ENCODE assay signal across 12 cellular contexts in the genomic region with DNA sequence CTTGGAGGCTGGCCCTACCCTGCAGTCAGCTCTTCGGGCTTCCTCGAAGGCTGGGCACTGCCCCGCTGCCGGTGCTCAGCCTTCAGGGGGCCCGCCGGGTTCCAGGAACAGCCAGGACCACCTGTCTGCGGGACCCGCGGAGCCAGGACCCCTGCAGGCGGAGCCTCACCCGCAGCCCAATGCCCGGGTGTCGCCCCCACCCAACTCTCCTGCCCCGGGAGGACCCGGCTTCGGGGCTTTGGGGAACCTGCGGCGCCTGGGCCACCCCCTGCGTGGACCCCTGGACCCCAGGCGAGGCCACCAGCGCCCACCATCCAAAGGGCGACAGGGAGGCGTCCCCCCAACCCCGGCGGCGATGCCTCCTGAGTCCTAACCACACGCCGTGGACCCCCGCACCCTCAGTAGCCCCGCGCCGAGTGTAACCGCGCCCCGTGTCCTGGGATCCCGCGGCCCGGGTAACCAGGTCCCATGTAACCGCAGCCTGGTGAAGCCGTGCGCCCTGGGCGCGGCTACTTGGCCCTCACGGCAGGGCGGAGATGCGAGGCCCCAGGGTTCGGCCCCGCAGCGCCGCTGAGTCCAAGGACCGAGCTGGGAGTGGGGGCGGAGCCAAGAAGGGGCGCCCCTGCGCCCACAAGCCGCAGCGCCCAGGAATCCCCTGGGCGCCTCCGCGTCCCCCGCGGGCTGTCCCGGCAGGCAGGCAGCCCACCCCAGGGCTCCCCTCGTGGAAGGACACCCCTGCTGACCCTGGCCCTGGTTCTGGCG. TPM values are rescaled to one million over a fixed set of nuclear protein-coding genes. Genes with fewer than 3 reads are reported as not detected.
DNase-seq lines count a peak whose midpoint lies in the region; ATAC-seq and TF ChIP-seq lines count a peak whose summit lies in the region.
"Had no signal": no experiment of that assay in that cellular context is flagged by ENCODE, and none has a peak within 500 bp of the region (broad histone marks: within the 10 kb centered on the region; RNA-seq: fewer than 3 reads in every experiment).

No MANE protein-coding gene starts in this region.

- no peak overlapping the region for H3K27ac Mint-ChIP-seq in MCF 10A (ENCODE audit: low read depth, unreplicated experiment)
- no peak overlapping the region for H3K27ac Mint-ChIP-seq in Caco-2 (ENCODE audit: unreplicated experiment)
- H3K27ac Mint-ChIP-seq: CD14-positive monocyte had no signal

- DNase-seq in breast epithelium (ENCODE audit: low spot score in 2 of 2), result no peak
- no peak for DNase-seq in MCF 10A (ENCODE audit: unreplicated experiment)
- DNase-seq in mesenchymal stem cell, result no peak
- no peak for DNase-seq in vagina (ENCODE audit: extremely low spot score in 2 of 2)
- DNase-seq in Caco-2, result no peak
- DNase-seq in posterior vena cava (ENCODE audit: low spot score), result no peak

- no TSS peak for BruUV-seq in MCF 10A (replicated peaks; lab: Mats Ljungman, UMichigan)
- BruUV-seq in Caco-2 (replicated peaks; lab: Mats Ljungman, UMichigan), result no TSS peak

- TF ChIP-seq CTCF in breast epithelium (IDR thresholded peaks at IDR 0.05) (no peak), MCF 10A (IDR thresholded peaks at IDR 0.05; ENCODE audit: unreplicated experiment) (no peak), vagina (IDR thresholded peaks at IDR 0.05) (no peak), Caco-2 (IDR thresholded peaks at IDR 0.05; ENCODE audit: insufficient read depth in 1 of 2, low read depth in 1 of 2, low read length in 1 of 2, severe bottlenecking in 1 of 2, unreplicated experiment in 1 of 2) (no peak)

- H3K4ac ChIP-seq in mesenchymal stem cell (ENCODE audit: low read depth in 1 of 2, low read length in 2 of 2), result no peak overlapping the region

- H3K4me3 Mint-ChIP-seq in MCF 10A (ENCODE audit: unreplicated experiment) (no peak overlapping the region), Caco-2 (ENCODE audit: unreplicated experiment) (no peak overlapping the region)

- H3K4me3 ChIP-seq in breast epithelium (peak overlapping the region; percentile 9 to 53 (median 18)), ectodermal cell (ENCODE audit: insufficient read depth, low read depth, low read length) (peak overlapping the region; percentile 39), mesenchymal stem cell (ENCODE audit: insufficient read depth in 1 of 2, low read depth in 1 of 2, low read length in 2 of 2) (peak overlapping the region; percentile 40 to 49), vagina (peak overlapping the region; percentile 26 to 44), Caco-2 (ENCODE audit: low read depth, low read length) (no peak overlapping the region)

- peak overlapping the region in 1 of 2 experiments; percentile 1 for H3K18ac ChIP-seq in mesenchymal stem cell (ENCODE audit: low read depth in 1 of 2, low read length in 2 of 2)

- no peak overlapping the region for H2BK120ac ChIP-seq in mesenchymal stem cell (ENCODE audit: low read depth, low read length)

- intact Hi-C loops in breast epithelium (cut with DNase I; ENCODE audit: low total_unique reads), result no loop called here
- intact Hi-C loops in MCF 10A (cut with micrococcal nuclease), result no loop called here
- intact Hi-C loops in vagina (cut with DNase I), result no loop called here
- intact Hi-C loops in Caco-2 (cut with micrococcal nuclease; ENCODE audit: unreplicated experiment), result no loop called here
- intact Hi-C loops in posterior vena cava (cut with DNase I), result no loop called here

- no peaks in the 10 kb centered on the region for H3K79me1 ChIP-seq in mesenchymal stem cell (replicated peaks; ENCODE audit: low read length, poor library complexity, severe bottlenecking)

- TF ChIP-seq POLR2A in breast epithelium (IDR thresholded peaks at IDR 0.05), result no peak
- no peak for TF ChIP-seq POLR2A in vagina (IDR thresholded peaks at IDR 0.05)

- H2BK12ac ChIP-seq in mesenchymal stem cell (ENCODE audit: low read length in 2 of 2), result no peak overlapping the region

- H3K9me3 Mint-ChIP-seq in MCF 10A (ENCODE audit: unreplicated experiment) (no peaks in the 10 kb centered on the region), Caco-2 (ENCODE audit: unreplicated experiment) (no peaks in the 10 kb centered on the region)

- H3K36me3 ChIP-seq in breast epithelium (no peaks in the 10 kb centered on the region), ectodermal cell (ENCODE audit: control insufficient read depth, insufficient read depth, low read length) (no peaks in the 10 kb centered on the region), mesenchymal stem cell (ENCODE audit: control insufficient read depth in 1 of 2, insufficient read depth in 2 of 2, low read depth in 1 of 2, low read length in 2 of 2) (no peaks in the 10 kb centered on the region), vagina (no peaks in the 10 kb centered on the region), Caco-2 (ENCODE audit: control insufficient read depth, insufficient read depth, low read length) (no peaks in the 10 kb centered on the region)
- H3K36me3 ChIP-seq: tibial artery had no signal

- no peak overlapping the region for H2AK5ac ChIP-seq in mesenchymal stem cell (ENCODE audit: low read length, severe bottlenecking)

- H3K4me1 Mint-ChIP-seq in MCF 10A (ENCODE audit: insufficient read depth, unreplicated experiment), result peaks cover 6% of the 10 kb centered on the region
- no peaks in the 10 kb centered on the region for H3K4me1 Mint-ChIP-seq in Caco-2 (ENCODE audit: low read depth, unreplicated experiment)

- H2BK5ac ChIP-seq in mesenchymal stem cell (ENCODE audit: low read depth, low read length, poor library complexity, severe bottlenecking), result no peak overlapping the region

- H3K9me3 ChIP-seq in breast epithelium (no peaks in the 10 kb centered on the region), ectodermal cell (ENCODE audit: control insufficient read depth, low read length) (no peaks in the 10 kb centered on the region), mesenchymal stem cell (ENCODE audit: control insufficient read depth, low read length) (no peaks in the 10 kb centered on the region), vagina (no peaks in the 10 kb centered on the region), Caco-2 (no peaks in the 10 kb centered on the region)
- H3K9me3 ChIP-seq: tibial artery had no signal

- H3K23ac ChIP-seq in mesenchymal stem cell (ENCODE audit: low read length in 2 of 2), result no peak overlapping the region

- POLR2A ChIA-PET in MCF 10A (lab: Yijun Ruan, JAX), result interaction anchor here (1.0 kb wide), 1 partner anchor 57 kb away, joined by 3 read pairs; no protein-coding TSS in a partner anchor
- POLR2A ChIA-PET in Caco-2 (lab: Charles Lee), result no interaction called here

- 31 to 32% methylated on average over 64 of the region's 64 CpGs for WGBS in ectodermal cell, 2 experiments
- WGBS in mesenchymal stem cell, result 20% methylated on average over 64 of the region's 64 CpGs

- H4K8ac ChIP-seq in mesenchymal stem cell (ENCODE audit: low read length), result peak overlapping the region; percentile 20

- H4K91ac ChIP-seq in mesenchymal stem cell (ENCODE audit: low read length), result no peak overlapping the region

- no peak overlapping the region for H2AFZ ChIP-seq in mesenchymal stem cell (ENCODE audit: low read depth, low read length)

- CTCF ChIA-PET in MCF 10A (lab: Yijun Ruan, JAX), result no interaction called here
- CTCF ChIA-PET in Caco-2 (lab: Charles Lee), result no interaction called here

- H3K27me3 Mint-ChIP-seq in MCF 10A (ENCODE audit: insufficient read depth, unreplicated experiment) (no peaks in the 10 kb centered on the region), Caco-2 (ENCODE audit: insufficient read depth, unreplicated experiment) (no peaks in the 10 kb centered on the region)

- H3K27ac ChIP-seq in breast epithelium (no peak overlapping the region), ectodermal cell (ENCODE audit: insufficient read depth, low read depth, low read length, poor library complexity, severe bottlenecking) (no peak overlapping the region), mesenchymal stem cell (ENCODE audit: low read length, poor library complexity, severe bottlenecking) (no peak overlapping the region), vagina (no peak overlapping the region)
- H3K27ac ChIP-seq: tibial artery, VCaP had no signal

- H2BK15ac ChIP-seq in mesenchymal stem cell (ENCODE audit: low read depth, poor library complexity, severe bottlenecking), result peak overlapping the region; percentile 46

- peak overlapping the region; percentile 41 for H3K9ac ChIP-seq in mesenchymal stem cell (ENCODE audit: low read length)

- H3K4me2 ChIP-seq in mesenchymal stem cell (ENCODE audit: low read length, poor library complexity, severe bottlenecking), result peak overlapping the region; percentile 47

- H3K14ac ChIP-seq in mesenchymal stem cell (ENCODE audit: low read length in 2 of 2), result no peak overlapping the region

- no peaks in the 10 kb centered on the region for H3K36me3 Mint-ChIP-seq in MCF 10A (ENCODE audit: insufficient read depth, unreplicated experiment)
- no peaks in the 10 kb centered on the region for H3K36me3 Mint-ChIP-seq in Caco-2 (ENCODE audit: insufficient read depth, unreplicated experiment)
- H3K36me3 Mint-ChIP-seq: CD14-positive monocyte had no signal

- H3K27me3 ChIP-seq in breast epithelium (peaks cover 6 to 28% of the 10 kb centered on the region in 2 donors), ectodermal cell (ENCODE audit: control insufficient read depth, insufficient read depth, low read length, poor library complexity, severe bottlenecking) (peaks cover 28% of the 10 kb centered on the region), mesenchymal stem cell (ENCODE audit: control insufficient read depth in 1 of 2, insufficient read depth in 1 of 2, low read length in 2 of 2) (peaks cover 46 to 47% of the 10 kb centered on the region in 2 experiments), vagina (no peaks in the 10 kb centered on the region), Caco-2 (replicated peaks; ENCODE audit: control insufficient read depth, insufficient read depth, low read length) (no peaks in the 10 kb centered on the region)

- H3K4me1 ChIP-seq in breast epithelium (peaks cover 0 to 6% of the 10 kb centered on the region in 2 donors), ectodermal cell (ENCODE audit: control insufficient read depth, insufficient read depth, low read length) (no peaks in the 10 kb centered on the region), mesenchymal stem cell (ENCODE audit: control insufficient read depth, insufficient read depth, low read depth, low read length) (peaks cover 9% of the 10 kb centered on the region), vagina (peaks cover 10% of the 10 kb centered on the region), Caco-2 (no peaks in the 10 kb centered on the region)

- ATAC-seq in HG03045 (IDR thresholded peaks at IDR 0.05; ENCODE audit: unreplicated experiment), result no peak
- ATAC-seq: HCT116 had no signal

RNA-seq across cellular contexts. Expression of a gene that starts 11.0 kb away (rescaled TPM):
- 10 to 100 TPM; 62.6 to 66.9 (median 64.0) TPM for total RNA-seq in breast epithelium
- 116 and 125 TPM in 2 replicates for total RNA-seq in MCF 10A (2022)
- polyA plus RNA-seq in ectodermal cell (2013, experiment 1 of 4), result 46.5 TPM
- polyA plus RNA-seq in ectodermal cell (2013, experiment 2 of 4), result 46.4 TPM
- polyA plus RNA-seq in ectodermal cell (2013, experiment 3 of 4), result 40.3 TPM
- polyA plus RNA-seq in ectodermal cell (2013, experiment 4 of 4), result 43.9 TPM
- 39.3 TPM for polyA plus RNA-seq in mesenchymal stem cell (2013, experiment 1 of 2)
- polyA plus RNA-seq in mesenchymal stem cell (2013, experiment 2 of 2), result 41.3 TPM
- total RNA-seq in vagina, result 57.0 TPM
- total RNA-seq in Caco-2 (2022), result 33.9 and 38.9 TPM in 2 replicates
- 10 to 100 TPM; 49.5 to 49.9 TPM for total RNA-seq in posterior vena cava
